Comparison of ENCODE assay signal across 18 cellular contexts in the genomic region with DNA sequence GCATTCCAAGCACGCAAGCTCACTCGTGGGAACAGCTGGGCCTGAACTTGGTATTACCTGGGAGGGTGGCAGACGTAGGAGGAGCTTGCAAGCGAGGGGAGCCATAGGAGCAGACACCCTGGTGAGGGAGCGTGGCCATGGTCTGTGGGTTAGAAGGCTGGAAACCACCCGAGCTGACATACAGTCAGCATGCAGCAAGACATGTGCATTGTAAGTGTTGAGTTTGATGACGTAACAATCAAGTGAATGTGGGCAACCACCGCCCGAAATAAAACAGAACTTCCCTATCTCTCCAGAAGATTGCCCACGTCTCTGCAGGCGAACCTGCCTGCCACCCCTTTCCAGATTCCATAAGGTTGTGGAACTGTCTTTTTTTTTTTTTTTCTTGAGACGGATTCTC. TPM values are rescaled to one million over a fixed set of nuclear protein-coding genes. Genes with fewer than 3 reads are reported as not detected.
A peak's percentile ranks its signal among the peaks of the same experiment; 100 is the strongest.
DNase-seq lines count a peak whose midpoint lies in the region; ATAC-seq, FAIRE-seq and TF ChIP-seq lines count a peak whose summit lies in the region.
"Had no signal": no experiment of that assay in that cellular context is flagged by ENCODE, and none has a peak within 500 bp of the region (broad histone marks: within the 10 kb centered on the region; RNA-seq: fewer than 3 reads in every experiment).

No MANE protein-coding gene starts in this region.

- TF ChIP-seq POLR2A in HepG2 (IDR thresholded peaks at IDR 0.05; ENCODE audit: insufficient read depth in 1 of 2, low read depth in 2 of 2, low read length in 2 of 2) = no peak

- ATAC-seq in left cardiac atrium = peak; percentile 44
- ATAC-seq in HepG2 = no peak
- ATAC-seq in upper lobe of right lung = peak; percentile 71
- no peak for ATAC-seq in HG02852 (IDR thresholded peaks at IDR 0.05; ENCODE audit: unreplicated experiment)
- ATAC-seq in HG03108 (IDR thresholded peaks at IDR 0.05; ENCODE audit: unreplicated experiment) = no peak

- H3K9ac ChIP-seq in HepG2 (ENCODE audit: insufficient read depth, low read depth, low read length) = no peak overlapping the region
- H3K9ac ChIP-seq: GM23248 had no signal

- TF ChIP-seq RAD21 in HepG2 (CRISPR knock-in tag; IDR thresholded peaks at IDR 0.05) = no peak

- H3K9me3 ChIP-seq in left ventricle myocardium inferior (replicated peaks) (no peaks in the 10 kb centered on the region), HepG2 (ENCODE audit: low read length) (no peaks in the 10 kb centered on the region), upper lobe of right lung (no peaks in the 10 kb centered on the region)
- H3K9me3 ChIP-seq in CD4-positive, alpha-beta memory T cell (ENCODE audit: control insufficient read depth in 1 of 2, low read length in 2 of 2) = no peaks in the 10 kb centered on the region
- H3K9me3 ChIP-seq: prostate gland had no signal

- TF ChIP-seq CTCF in left ventricle myocardium inferior (IDR thresholded peaks at IDR 0.05; ENCODE audit: borderline replicate concordance) (no peak), HepG2 (CRISPR knock-in tag; IDR thresholded peaks at IDR 0.05) (no peak), upper lobe of right lung (IDR thresholded peaks at IDR 0.05) (no peak)

- CTCF ChIA-PET in HepG2 (lab: Yijun Ruan, JAX; ENCODE audit: low intra/inter-chr PET ratio, low total read pairs) = no interaction called here
- CTCF ChIA-PET in CD4-positive, alpha-beta memory T cell (lab: Charles Lee; ENCODE audit: partially characterized antibody) = no interaction called here

- no peaks in the 10 kb centered on the region for H3K27me3 ChIP-seq in left ventricle myocardium inferior (ENCODE audit: low read depth)
- H3K27me3 ChIP-seq in HepG2 (ENCODE audit: control insufficient read depth in 1 of 2, insufficient read depth in 2 of 2, low read length in 2 of 2) = no peaks in the 10 kb centered on the region
- H3K27me3 ChIP-seq in upper lobe of right lung = no peaks in the 10 kb centered on the region
- H3K27me3 ChIP-seq in CD4-positive, alpha-beta memory T cell (ENCODE audit: insufficient read depth, low read length) = no peaks in the 10 kb centered on the region

- H3K4me1 Mint-ChIP-seq in CD4-positive, alpha-beta memory T cell = peaks cover 0 to 1% (median 0%) of the 10 kb centered on the region in 4 donors

- peaks cover 26 to 37% of the 10 kb centered on the region in 2 donors for H3K36me3 Mint-ChIP-seq in CD4-positive, alpha-beta memory T cell

- no peak overlapping the region for H2AFZ ChIP-seq in HepG2 (ENCODE audit: low read length)
- H2AFZ ChIP-seq: GM23248 had no signal

- no peak for FAIRE-seq in HepG2 (lab: Jason Lieb, UNC)
- FAIRE-seq: A204.1 had no signal

- DNase-seq in left cardiac atrium (no peak), left ventricle myocardium inferior (no peak), SIG-M5 treated with dmso at 0.1 percent for 504 hours (lab: John Stamatoyannopoulos, UW; ENCODE audit: unreplicated experiment) (peak; percentile 69), HepG2 (ENCODE audit: low spot score) (no peak), upper lobe of right lung (no peak)
- DNase-seq in CD4-positive, alpha-beta memory T cell = no peak
- DNase-seq: activated effector memory CD4-positive, alpha-beta T cell treated with anti-CD3 and anti-CD28 coated beads, Interleukin-2, amount 50 U/mL, for 16 hours; COR-L47; glutamatergic neuron; GM23248; islet precursor cell; NCI-H1092; stimulated activated CD4-positive, alpha-beta T cell treated with anti-CD3 and anti-CD28 coated beads, Interleukin-15, amount 100 ng/mL, for 24 hours had no signal

- H3K4me1 ChIP-seq in left ventricle myocardium inferior = no peaks in the 10 kb centered on the region
- no peaks in the 10 kb centered on the region for H3K4me1 ChIP-seq in HepG2 (ENCODE audit: insufficient read depth, low read length)
- H3K4me1 ChIP-seq in upper lobe of right lung = no peaks in the 10 kb centered on the region
- no peaks in the 10 kb centered on the region for H3K4me1 ChIP-seq in CD4-positive, alpha-beta memory T cell (ENCODE audit: insufficient read depth, low read length)
- H3K4me1 ChIP-seq: prostate gland had no signal

- H3K27ac Mint-ChIP-seq in CD4-positive, alpha-beta memory T cell = no peak overlapping the region

- in situ Hi-C loops in HepG2 (cut with HindIII; ENCODE audit: extremely low pct_ligation_motif_present, low pct_unique_long_range_greater_than_20kb) = no loop called here

- H4K20me1 ChIP-seq in HepG2 (ENCODE audit: insufficient read depth, low read length) = no peaks in the 10 kb centered on the region

- H3K4me2 ChIP-seq in HepG2 (ENCODE audit: low read depth, low read length) = no peak overlapping the region

- H3K27me3 Mint-ChIP-seq in CD4-positive, alpha-beta memory T cell = no peaks in the 10 kb centered on the region

- WGBS in HepG2 (ENCODE audit: low lambda C conversion rate) = 97% methylated on average over 10 of the region's 12 CpGs

- intact Hi-C loops in left cardiac atrium (cut with DNase I) (no loop called here), left ventricle myocardium inferior (cut with micrococcal nuclease) (no loop called here), HepG2 (cut with micrococcal nuclease; ENCODE audit: unreplicated experiment) (no loop called here), upper lobe of right lung (cut with DNase I) (no loop called here)
- intact Hi-C loops in CD4-positive, alpha-beta memory T cell (cut with micrococcal nuclease) = no loop called here

- POLR2A ChIA-PET in HepG2 (lab: Yijun Ruan, JAX) = no interaction called here
- POLR2A ChIA-PET in CD4-positive, alpha-beta memory T cell (lab: Charles Lee; ENCODE audit: partially characterized antibody) = no interaction called here

- H3K4me3 Mint-ChIP-seq in CD4-positive, alpha-beta memory T cell = no peak overlapping the region

- H3K36me3 ChIP-seq in left ventricle myocardium inferior = peaks cover 35% of the 10 kb centered on the region
- H3K36me3 ChIP-seq in HepG2 (replicated peaks in 1 of 2; ENCODE audit: control insufficient read depth in 1 of 2, insufficient read depth in 2 of 2, low read length in 2 of 2) = peaks cover 23 to 66% of the 10 kb centered on the region in 2 experiments
- H3K36me3 ChIP-seq in upper lobe of right lung = peaks cover 7% of the 10 kb centered on the region
- peaks cover 9% of the 10 kb centered on the region for H3K36me3 ChIP-seq in CD4-positive, alpha-beta memory T cell (ENCODE audit: insufficient read depth, low read length)
- H3K36me3 ChIP-seq: prostate gland had no signal

- no TSS peak for BruUV-seq in HepG2 (replicated peaks; lab: Mats Ljungman, UMichigan)

- H3K9me3 Mint-ChIP-seq in CD4-positive, alpha-beta memory T cell = peaks cover 0 to 2% (median 0%) of the 10 kb centered on the region in 8 donors

- H3K79me2 ChIP-seq in HepG2 (ENCODE audit: insufficient read depth, low read length) = no peaks in the 10 kb centered on the region

- H3K27ac ChIP-seq in left ventricle myocardium inferior (replicated peaks) (no peak overlapping the region), HepG2 (ENCODE audit: extremely low read length, insufficient read depth, low read length) (no peak overlapping the region), upper lobe of right lung (no peak overlapping the region)
- no peak overlapping the region for H3K27ac ChIP-seq in CD4-positive, alpha-beta memory T cell (ENCODE audit: low read depth, low read length)
- H3K27ac ChIP-seq: GM23248, prostate gland, SK-N-MC had no signal

- TF ChIP-seq EP300 in HepG2 (IDR thresholded peaks at IDR 0.05; ENCODE audit: low read depth in 2 of 2, low read length in 2 of 2) = no peak
- TF ChIP-seq EP300 in HepG2 (CRISPR knock-in tag; IDR thresholded peaks at IDR 0.05; ENCODE audit: borderline replicate concordance) = no peak

- H3K4me3 ChIP-seq in left ventricle myocardium inferior (no peak overlapping the region), HepG2 (replicated peaks in 1 of 3; ENCODE audit: insufficient read depth in 1 of 3, low read depth in 2 of 3, low read length in 3 of 3) (no peak overlapping the region), upper lobe of right lung (no peak overlapping the region)
- H3K4me3 ChIP-seq in CD4-positive, alpha-beta memory T cell (ENCODE audit: low read length in 2 of 2) = no peak overlapping the region
- H3K4me3 ChIP-seq: GM23248, prostate gland, SK-N-MC had no signal

RNA-seq across cellular contexts. Expression of gene UBXN6, which starts 26.8 kb away (rescaled TPM):
- total RNA-seq in left cardiac atrium (100 to 1,000 TPM in 1 of 2 donors, 10 to 100 TPM in 1; 96.9 to 101 TPM), left ventricle myocardium inferior (113 TPM), HepG2 (2016; rRNA removed; fragmentation: Illumina TruSeq; extraction: Trizol) (33.6 and 35.5 TPM in 2 replicates), upper lobe of right lung (113 TPM)
- 82.0 and 89.5 TPM in 2 replicates for total RNA-seq in HepG2 (2016; cell fraction: cytosol; rRNA removed; fragmentation: Illumina TruSeq; extraction: Trizol; ENCODE audit: low read depth)
- total RNA-seq in HepG2 (2016; cell fraction: insoluble cytoplasmic fraction; rRNA removed; fragmentation: Illumina TruSeq; extraction: Trizol) = 26.5 and 40.3 TPM in 2 replicates
- 92.4 and 97.7 TPM in 2 replicates for total RNA-seq in HepG2 (2016; cell fraction: membrane; rRNA removed; fragmentation: Illumina TruSeq; extraction: Trizol)
- 14.4 and 21.6 TPM in 2 replicates for total RNA-seq in HepG2 (2016; cell fraction: nucleus; rRNA removed; fragmentation: Illumina TruSeq; extraction: Trizol)
- polyA plus RNA-seq in HepG2 (2011; rRNA removed) = 34.9 and 44.2 TPM in 2 replicates
- polyA plus RNA-seq in HepG2 (2011; cell fraction: cytosol; rRNA removed) = 33.0 and 55.5 TPM in 2 replicates
- 41.1 and 57.2 TPM in 2 replicates for polyA plus RNA-seq in HepG2 (2011; cell fraction: nucleus; rRNA removed)
- polyA plus RNA-seq in HepG2 (2012) = 24.9 and 32.9 TPM in 2 replicates
- 99.5 and 107 TPM in 2 replicates for polyA plus RNA-seq in HepG2 (2016; cell fraction: cytosol; fragmentation: Illumina TruSeq; extraction: Trizol; ENCODE audit: low read depth)
- 35.2 and 44.8 TPM in 2 replicates for polyA plus RNA-seq in HepG2 (2016; cell fraction: insoluble cytoplasmic fraction; fragmentation: Illumina TruSeq; extraction: Trizol; ENCODE audit: low read depth)
- 107 and 115 TPM in 2 replicates for polyA plus RNA-seq in HepG2 (2016; cell fraction: membrane; fragmentation: Illumina TruSeq; extraction: Trizol; ENCODE audit: low read depth)
- polyA plus RNA-seq in HepG2 (2016; cell fraction: nucleus; fragmentation: Illumina TruSeq; extraction: Trizol; ENCODE audit: insufficient read depth, low read depth) = 46.4 and 52.3 TPM in 2 replicates
- polyA minus RNA-seq in HepG2 (2011; rRNA and poly(A)+ RNA removed; ENCODE audit: low replicate concordance) = 27.9 and 43.0 TPM in 2 replicates
- 17.5 and 20.2 TPM in 2 replicates for polyA minus RNA-seq in HepG2 (2011; cell fraction: cytosol; rRNA and poly(A)+ RNA removed)
- 7.8 and 11.1 TPM in 2 replicates for polyA minus RNA-seq in HepG2 (2011; cell fraction: nucleus; rRNA and poly(A)+ RNA removed)
- 10 to 100 TPM; 61.3 to 63.5 TPM for total RNA-seq in CD4-positive, alpha-beta memory T cell
- polyA plus RNA-seq in CD4-positive, alpha-beta memory T cell = 1 to 10 TPM; 4.1 to 6.2 TPM

RNA-seq across cellular contexts. Expression of gene CHAF1A, which starts 28.3 kb away (rescaled TPM):
- 1 to 10 TPM; 5.2 to 8.4 TPM for total RNA-seq in left cardiac atrium
- total RNA-seq in left ventricle myocardium inferior = 5.1 TPM
- 27.3 and 34.8 TPM in 2 replicates for total RNA-seq in HepG2 (2016; rRNA removed; fragmentation: Illumina TruSeq; extraction: Trizol)
- 18.8 and 20.2 TPM in 2 replicates for total RNA-seq in HepG2 (2016; cell fraction: cytosol; rRNA removed; fragmentation: Illumina TruSeq; extraction: Trizol; ENCODE audit: low read depth)
- total RNA-seq in HepG2 (2016; cell fraction: insoluble cytoplasmic fraction; rRNA removed; fragmentation: Illumina TruSeq; extraction: Trizol) = 19.1 and 34.6 TPM in 2 replicates
- total RNA-seq in HepG2 (2016; cell fraction: membrane; rRNA removed; fragmentation: Illumina TruSeq; extraction: Trizol) = 20.4 and 23.9 TPM in 2 replicates
- 25.6 and 26.6 TPM in 2 replicates for total RNA-seq in HepG2 (2016; cell fraction: nucleus; rRNA removed; fragmentation: Illumina TruSeq; extraction: Trizol)
- polyA plus RNA-seq in HepG2 (2011; rRNA removed) = 11.0 and 13.1 TPM in 2 replicates
- polyA plus RNA-seq in HepG2 (2011; cell fraction: cytosol; rRNA removed) = 5.7 and 16.6 TPM in 2 replicates
- 41.7 and 67.3 TPM in 2 replicates for polyA plus RNA-seq in HepG2 (2011; cell fraction: nucleus; rRNA removed)
- polyA plus RNA-seq in HepG2 (2012) = 6.8 and 11.8 TPM in 2 replicates
- 4.9 and 5.2 TPM in 2 replicates for polyA plus RNA-seq in HepG2 (2016; cell fraction: cytosol; fragmentation: Illumina TruSeq; extraction: Trizol; ENCODE audit: low read depth)
- 23.0 and 29.8 TPM in 2 replicates for polyA plus RNA-seq in HepG2 (2016; cell fraction: insoluble cytoplasmic fraction; fragmentation: Illumina TruSeq; extraction: Trizol; ENCODE audit: low read depth)
- polyA plus RNA-seq in HepG2 (2016; cell fraction: membrane; fragmentation: Illumina TruSeq; extraction: Trizol; ENCODE audit: low read depth) = 9.0 and 10.1 TPM in 2 replicates
- polyA plus RNA-seq in HepG2 (2016; cell fraction: nucleus; fragmentation: Illumina TruSeq; extraction: Trizol; ENCODE audit: insufficient read depth, low read depth) = 57.2 and 60.7 TPM in 2 replicates
- 26.8 and 48.0 TPM in 2 replicates for polyA minus RNA-seq in HepG2 (2011; rRNA and poly(A)+ RNA removed; ENCODE audit: low replicate concordance)
- polyA minus RNA-seq in HepG2 (2011; cell fraction: cytosol; rRNA and poly(A)+ RNA removed) = 7.6 and 9.2 TPM in 2 replicates
- polyA minus RNA-seq in HepG2 (2011; cell fraction: nucleus; rRNA and poly(A)+ RNA removed) = 13.2 and 17.5 TPM in 2 replicates
- 10.8 TPM for total RNA-seq in upper lobe of right lung
- 10 to 100 TPM; 13.9 to 18.1 TPM for total RNA-seq in CD4-positive, alpha-beta memory T cell
- polyA plus RNA-seq in CD4-positive, alpha-beta memory T cell = 1 to 10 TPM; 2.8 to 4.5 TPM

RNA-seq across cellular contexts. Expression of gene SH3GL1, which starts 30.4 kb away (rescaled TPM):
- total RNA-seq in left cardiac atrium = 10 to 100 TPM; 31.4 to 39.4 TPM
- total RNA-seq in left ventricle myocardium inferior = 18.6 TPM
- total RNA-seq in HepG2 (2016; rRNA removed; fragmentation: Illumina TruSeq; extraction: Trizol) = 26.7 and 33.0 TPM in 2 replicates
- total RNA-seq in HepG2 (2016; cell fraction: cytosol; rRNA removed; fragmentation: Illumina TruSeq; extraction: Trizol; ENCODE audit: low read depth) = 13.7 and 15.7 TPM in 2 replicates
- total RNA-seq in HepG2 (2016; cell fraction: insoluble cytoplasmic fraction; rRNA removed; fragmentation: Illumina TruSeq; extraction: Trizol) = 24.6 and 34.8 TPM in 2 replicates
- total RNA-seq in HepG2 (2016; cell fraction: membrane; rRNA removed; fragmentation: Illumina TruSeq; extraction: Trizol) = 29.5 and 35.2 TPM in 2 replicates
- total RNA-seq in HepG2 (2016; cell fraction: nucleus; rRNA removed; fragmentation: Illumina TruSeq; extraction: Trizol) = 16.4 and 18.3 TPM in 2 replicates
- polyA plus RNA-seq in HepG2 (2011; rRNA removed) = 45.1 and 52.3 TPM in 2 replicates
- 35.9 and 53.9 TPM in 2 replicates for polyA plus RNA-seq in HepG2 (2011; cell fraction: cytosol; rRNA removed)
- polyA plus RNA-seq in HepG2 (2011; cell fraction: nucleus; rRNA removed) = 63.6 and 70.8 TPM in 2 replicates
- 50.6 and 52.1 TPM in 2 replicates for polyA plus RNA-seq in HepG2 (2012)
- 29.2 and 32.7 TPM in 2 replicates for polyA plus RNA-seq in HepG2 (2016; cell fraction: cytosol; fragmentation: Illumina TruSeq; extraction: Trizol; ENCODE audit: low read depth)
- 56.5 and 70.3 TPM in 2 replicates for polyA plus RNA-seq in HepG2 (2016; cell fraction: insoluble cytoplasmic fraction; fragmentation: Illumina TruSeq; extraction: Trizol; ENCODE audit: low read depth)
- polyA plus RNA-seq in HepG2 (2016; cell fraction: membrane; fragmentation: Illumina TruSeq; extraction: Trizol; ENCODE audit: low read depth) = 57.9 and 61.3 TPM in 2 replicates
- 52.2 and 56.7 TPM in 2 replicates for polyA plus RNA-seq in HepG2 (2016; cell fraction: nucleus; fragmentation: Illumina TruSeq; extraction: Trizol; ENCODE audit: insufficient read depth, low read depth)
- 39.3 and 69.8 TPM in 2 replicates for polyA minus RNA-seq in HepG2 (2011; rRNA and poly(A)+ RNA removed; ENCODE audit: low replicate concordance)
- 30.6 and 31.5 TPM in 2 replicates for polyA minus RNA-seq in HepG2 (2011; cell fraction: cytosol; rRNA and poly(A)+ RNA removed)
- 19.3 and 22.8 TPM in 2 replicates for polyA minus RNA-seq in HepG2 (2011; cell fraction: nucleus; rRNA and poly(A)+ RNA removed)
- total RNA-seq in upper lobe of right lung = 47.6 TPM
- 10 to 100 TPM; 40.1 to 45.6 TPM for total RNA-seq in CD4-positive, alpha-beta memory T cell
- 10 to 100 TPM; 19.7 to 28.2 TPM for polyA plus RNA-seq in CD4-positive, alpha-beta memory T cell

RNA-seq across cellular contexts. Expression of gene HDGFL2, which starts 41.3 kb away (rescaled TPM):
- total RNA-seq in left cardiac atrium = 10 to 100 TPM; 20.9 to 25.9 TPM
- total RNA-seq in left ventricle myocardium inferior = 22.8 TPM
- total RNA-seq in HepG2 (2016; rRNA removed; fragmentation: Illumina TruSeq; extraction: Trizol) = 47.9 and 51.1 TPM in 2 replicates
- 7.5 and 8.8 TPM in 2 replicates for total RNA-seq in HepG2 (2016; cell fraction: cytosol; rRNA removed; fragmentation: Illumina TruSeq; extraction: Trizol; ENCODE audit: low read depth)
- total RNA-seq in HepG2 (2016; cell fraction: insoluble cytoplasmic fraction; rRNA removed; fragmentation: Illumina TruSeq; extraction: Trizol) = 38.9 and 55.4 TPM in 2 replicates
- 11.6 and 13.8 TPM in 2 replicates for total RNA-seq in HepG2 (2016; cell fraction: membrane; rRNA removed; fragmentation: Illumina TruSeq; extraction: Trizol)
- total RNA-seq in HepG2 (2016; cell fraction: nucleus; rRNA removed; fragmentation: Illumina TruSeq; extraction: Trizol) = 29.4 and 31.2 TPM in 2 replicates
- polyA plus RNA-seq in HepG2 (2011; rRNA removed) = 20.0 and 26.0 TPM in 2 replicates
- polyA plus RNA-seq in HepG2 (2011; cell fraction: cytosol; rRNA removed) = 11.0 and 22.9 TPM in 2 replicates
- 50.4 and 56.5 TPM in 2 replicates for polyA plus RNA-seq in HepG2 (2011; cell fraction: nucleus; rRNA removed)
- polyA plus RNA-seq in HepG2 (2012) = 20.9 and 29.2 TPM in 2 replicates
- 5.7 and 6.4 TPM in 2 replicates for polyA plus RNA-seq in HepG2 (2016; cell fraction: cytosol; fragmentation: Illumina TruSeq; extraction: Trizol; ENCODE audit: low read depth)
- polyA plus RNA-seq in HepG2 (2016; cell fraction: insoluble cytoplasmic fraction; fragmentation: Illumina TruSeq; extraction: Trizol; ENCODE audit: low read depth) = 59.0 and 65.1 TPM in 2 replicates
- 8.6 and 10.8 TPM in 2 replicates for polyA plus RNA-seq in HepG2 (2016; cell fraction: membrane; fragmentation: Illumina TruSeq; extraction: Trizol; ENCODE audit: low read depth)
- polyA plus RNA-seq in HepG2 (2016; cell fraction: nucleus; fragmentation: Illumina TruSeq; extraction: Trizol; ENCODE audit: insufficient read depth, low read depth) = 76.7 and 79.6 TPM in 2 replicates
- 12.6 and 23.4 TPM in 2 replicates for polyA minus RNA-seq in HepG2 (2011; rRNA and poly(A)+ RNA removed; ENCODE audit: low replicate concordance)
- polyA minus RNA-seq in HepG2 (2011; cell fraction: cytosol; rRNA and poly(A)+ RNA removed) = 10.2 and 16.9 TPM in 2 replicates
- 12.0 and 12.8 TPM in 2 replicates for polyA minus RNA-seq in HepG2 (2011; cell fraction: nucleus; rRNA and poly(A)+ RNA removed)
- 30.6 TPM for total RNA-seq in upper lobe of right lung
- 10 to 100 TPM; 36.5 to 39.7 TPM for total RNA-seq in CD4-positive, alpha-beta memory T cell
- 10 to 100 TPM in 1 of 2 donors, 1 to 10 TPM in 1; 3.5 to 26.1 TPM for polyA plus RNA-seq in CD4-positive, alpha-beta memory T cell

Comparison
In these comparisons a context has a peak if more than half of its experiments do, and no peak if none do; other contexts are left out.
1. ATAC-seq: peak in left cardiac atrium (2 of 2) and upper lobe of right lung (single experiment); none in HepG2 (single experiment), HG02852 (single experiment) and HG03108 (single experiment).